In genomic region chr15:59232476-59232875, GRCh38 we compare ENCODE assay signal across 10 cellular contexts. TPM values are rescaled to one million over a fixed set of nuclear protein-coding genes. Genes with fewer than 3 reads are reported as not detected.
DNase-seq lines count a peak whose midpoint lies in the region; ATAC-seq and TF ChIP-seq lines count a peak whose summit lies in the region.
"Had no signal": no experiment of that assay in that cellular context is flagged by ENCODE, and none has a peak within 500 bp of the region (broad histone marks: within the 10 kb centered on the region; RNA-seq: fewer than 3 reads in every experiment).

No MANE protein-coding gene starts in this region.

- H3K27ac ChIP-seq in epithelial cell of prostate: peak overlapping the region; percentile 31

- peaks cover 3% of the 10 kb centered on the region for H3K9me3 Mint-ChIP-seq in nephron
- H3K9me3 Mint-ChIP-seq: CD4-positive, alpha-beta T cell had no signal

- no peak overlapping the region for H3K4me3 ChIP-seq in AG10803 (ENCODE audit: low read length)

- H3K27me3 Mint-ChIP-seq in nephron (ENCODE audit: low read depth): peaks cover 5% of the 10 kb centered on the region
- H3K27me3 Mint-ChIP-seq: CD4-positive, alpha-beta T cell had no signal

- peak overlapping the region in 1 of 3 experiments; percentile 0 for H3K4me3 Mint-ChIP-seq in nephron
- H3K4me3 Mint-ChIP-seq: CD4-positive, alpha-beta T cell had no signal

- peaks cover 23% of the 10 kb centered on the region for H3K4me1 Mint-ChIP-seq in nephron

- DNase-seq in AG10803 (ENCODE audit: low read depth): peak; percentile 86
- DNase-seq in RPMI7951 (ENCODE audit: low read depth): peak; percentile 89
- DNase-seq in epithelial cell of prostate (ENCODE audit: low read depth, low spot score): peak; percentile 41
- no peak for DNase-seq in NCI-H1092 treated with DMSO at 0.1 percent for 48 hours (lab: John Stamatoyannopoulos, UW)
- no peak for DNase-seq in NCI-H446 treated with DMSO at 0.1 percent for 48 hours (lab: John Stamatoyannopoulos, UW)
- DNase-seq in stimulated activated CD4-positive, alpha-beta T cell treated with anti-CD3 and anti-CD28 coated beads, Interleukin-2, amount 100 ng/mL, for 48 hours: no peak
- DNase-seq: activated effector memory CD4-positive, alpha-beta T cell treated with Interleukin-2 at 50 U/mL for 16 hours; CD4-positive, alpha-beta T cell had no signal

- peak overlapping the region; percentile 58 to 81 (median 66) for H3K27ac Mint-ChIP-seq in nephron
- H3K27ac Mint-ChIP-seq: CD4-positive, alpha-beta T cell had no signal

- H3K36me3 Mint-ChIP-seq in nephron (ENCODE audit: low read depth): peaks cover 15% of the 10 kb centered on the region

- no peak for ATAC-seq in GM19324 (IDR thresholded peaks at IDR 0.05; ENCODE audit: low FRiP score, unreplicated experiment)

- TF ChIP-seq CTCF in AG10803 (conservative IDR thresholded peaks at IDR 0.05; ENCODE audit: low read length) (no peak), nephron (IDR thresholded peaks at IDR 0.05; ENCODE audit: unreplicated experiment in 3 of 3) (no peak)

RNA-seq across cellular contexts. Expression of gene LDHAL6B, which starts 25.8 kb away (rescaled TPM):
- total RNA-seq in RPMI7951 (2014; rRNA removed; shearing (Covaris generic)): 0.10 TPM in 1 of 2 replicates, not detected in the other
- total RNA-seq: CD4-positive, alpha-beta T cell had no signal

Comparison
In these comparisons a context has a peak if more than half of its experiments do, and no peak if none do; other contexts are left out.
1. DNase-seq: peak in AG10803 (single experiment), RPMI7951 (single experiment) and epithelial cell of prostate (single experiment); none in NCI-H1092 treated with DMSO at 0.1 percent for 48 hours (single experiment), NCI-H446 treated with DMSO at 0.1 percent for 48 hours (single experiment) and stimulated activated CD4-positive, alpha-beta T cell treated with anti-CD3 and anti-CD28 coated beads, Interleukin-2, amount 100 ng/mL, for 48 hours (0 of 2).